Comparison of ENCODE assay signal across 6 cellular contexts in genomic region chr21:32009263-32009662, GRCh38.
"Had no signal": no experiment of that assay in that cellular context is flagged by ENCODE, and none has a peak within 500 bp of the region (broad histone marks: within the 10 kb centered on the region; RNA-seq: fewer than 3 reads in every experiment).

No MANE protein-coding gene starts in this region.

- H2AFZ ChIP-seq: GM23338 had no signal

- FAIRE-seq: H1, H54 had no signal

- H3K4me2 ChIP-seq: GM23338 had no signal

- H3K27me3 Mint-ChIP-seq: IgD-negative memory B cell had no signal

- H3K9me3 Mint-ChIP-seq: H9 had no signal

- H3K36me3 Mint-ChIP-seq: IgD-negative memory B cell had no signal

- H3K27ac Mint-ChIP-seq: GM23338, H9, IgD-negative memory B cell had no signal

- ATAC-seq: GM23338 had no signal

- H3K4me3 Mint-ChIP-seq: GM23338, H9, IgD-negative memory B cell had no signal

- H3K4me3 ChIP-seq: GM23338 had no signal

- DNase-seq: H9, HCEC 1CT had no signal

- H3K4me1 Mint-ChIP-seq: GM23338, H9, IgD-negative memory B cell had no signal
